Comparison of ENCODE assay signal across 22 cellular contexts in the genomic region with DNA sequence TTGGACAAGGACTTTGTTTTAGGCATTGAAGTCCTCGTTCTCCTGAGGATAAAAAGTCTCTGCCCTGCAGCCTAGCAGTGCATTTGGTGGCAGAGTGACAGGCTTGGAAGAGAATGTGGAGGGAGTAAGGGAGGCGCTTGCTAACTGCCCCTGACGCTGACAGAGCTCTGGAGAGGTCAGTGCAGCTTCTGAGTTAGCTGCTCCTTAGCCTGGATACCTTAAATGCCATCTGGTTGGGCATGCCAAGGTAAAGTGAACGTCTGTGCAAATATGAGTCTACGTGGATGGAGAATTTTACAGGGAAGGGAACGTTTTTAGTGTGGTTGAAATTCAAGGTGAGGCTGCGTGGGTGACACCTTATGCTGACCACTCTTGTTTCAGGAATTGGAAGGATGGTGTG. TPM values are rescaled to one million over a fixed set of nuclear protein-coding genes. Genes with fewer than 3 reads are reported as not detected.
DNase-seq lines count a peak whose midpoint lies in the region; ATAC-seq and TF ChIP-seq lines count a peak whose summit lies in the region.
"Had no signal": no experiment of that assay in that cellular context is flagged by ENCODE, and none has a peak within 500 bp of the region (broad histone marks: within the 10 kb centered on the region; RNA-seq: fewer than 3 reads in every experiment).

No MANE protein-coding gene starts in this region.

- H2AFZ ChIP-seq in GM23338 = no peak overlapping the region

- H3K9me3 ChIP-seq in RWPE2 (ENCODE audit: severe bottlenecking) (no peaks in the 10 kb centered on the region), heart right ventricle (no peaks in the 10 kb centered on the region), gastrocnemius medialis (no peaks in the 10 kb centered on the region)
- H3K9me3 ChIP-seq: gastroesophageal sphincter, vagina had no signal

- no peak overlapping the region for H3K4me2 ChIP-seq in GM23338

- peaks cover 82% of the 10 kb centered on the region for H3K79me2 ChIP-seq in GM23338 (replicated peaks; ENCODE audit: insufficient read depth)

- peaks cover 4% of the 10 kb centered on the region; the same call in 1 of the 2 replicates for H3K4me1 ChIP-seq in GM23338 (ENCODE audit: insufficient read depth)
- peaks cover 17% of the 10 kb centered on the region for H3K4me1 ChIP-seq in RWPE2 (ENCODE audit: insufficient read depth, poor library complexity, severe bottlenecking)
- H3K4me1 ChIP-seq in heart right ventricle = peaks cover 21 to 100% (median 86%) of the 10 kb centered on the region in 9 donors
- peaks cover 84 to 89% of the 10 kb centered on the region in 2 donors for H3K4me1 ChIP-seq in gastrocnemius medialis

- TF ChIP-seq CTCF in GM23338 (conservative IDR thresholded peaks at IDR 0.05; ENCODE audit: low read depth in 2 of 2) (no peak), RWPE2 (IDR thresholded peaks at IDR 0.05; ENCODE audit: poor library complexity, severe bottlenecking) (no peak), heart right ventricle (IDR thresholded peaks at IDR 0.05) (no peak), gastrocnemius medialis (IDR thresholded peaks at IDR 0.05 in 4 of 5, conservative IDR thresholded peaks at IDR 0.05 in 1 of 5) (no peak)

- H3K27me3 Mint-ChIP-seq in GM23338 (ENCODE audit: insufficient read depth, low read depth, poor library complexity) = no peaks in the 10 kb centered on the region
- H3K27me3 Mint-ChIP-seq: naive thymus-derived CD4-positive, alpha-beta T cell had no signal

- no peak overlapping the region for H3K27ac Mint-ChIP-seq in GM23338
- H3K27ac Mint-ChIP-seq: CD8-positive, alpha-beta T cell; naive thymus-derived CD4-positive, alpha-beta T cell had no signal

- TF ChIP-seq POLR2A in gastrocnemius medialis (IDR thresholded peaks at IDR 0.05) (no peak), erythroblast (IDR thresholded peaks at IDR 0.05; ENCODE audit: low read length) (no peak)

- H3K9me3 Mint-ChIP-seq in GM23338 = no peaks in the 10 kb centered on the region
- H3K9me3 Mint-ChIP-seq: CD8-positive, alpha-beta T cell; naive thymus-derived CD4-positive, alpha-beta T cell had no signal

- no peak overlapping the region for H3K4me3 Mint-ChIP-seq in GM23338
- H3K4me3 Mint-ChIP-seq: CD8-positive, alpha-beta T cell; naive thymus-derived CD4-positive, alpha-beta T cell had no signal

- intact Hi-C loops in heart right ventricle (cut with DNase I) = loop anchor here in 1 of 10 donors (5.0 kb wide), 1 partner anchor 33 kb away; no protein-coding TSS in a partner anchor
- intact Hi-C loops in gastrocnemius medialis (cut with DNase I; ENCODE audit: low total_unique reads) = no loop called here

- DNase-seq in GM23338 (ENCODE audit: low spot score) (no peak), RWPE2 (ENCODE audit: low spot score) (no peak), heart right ventricle (no peak), gastrocnemius medialis (no peak), NOMO-1 (lab: John Stamatoyannopoulos, UW; ENCODE audit: unreplicated experiment in 2 of 2) (no peak), erythroblast (lab: John Stamatoyannopoulos, UW) (no peak), SHP77 treated with DMSO at 0.1 percent for 48 hours (lab: John Stamatoyannopoulos, UW) (no peak)
- no peak for DNase-seq in stimulated activated naive CD8-positive, alpha-beta T cell treated with anti-CD3 and anti-CD28 coated beads, Interleukin-15, Interleukin-2, amounts not matched to agents 100 U/mL and 50 U/mL, for 24 hours
- DNase-seq: activated CD4-positive, alpha-beta T cell treated with anti-CD3 and anti-CD28 coated beads for 48 hours; activated CD8-positive, alpha-beta memory T cell treated with anti-CD3 and anti-CD28 coated beads, Interleukin-2, amount 50 U/mL, for 4 hours; activated gamma-delta T cell treated with Interleukin-2 at 50 U/mL for 16 hours; amygdala; CD8-positive, alpha-beta T cell; cortex of kidney; MV-4-11; naive thymus-derived CD4-positive, alpha-beta T cell; NCI-H2029; OCI-M1; stimulated activated naive CD4-positive, alpha-beta T cell treated with Interleukin-2 at 50 U/mL for 16 hours had no signal

- H4K20me1 ChIP-seq in GM23338 (replicated peaks; ENCODE audit: insufficient read depth) = peaks cover 17% of the 10 kb centered on the region

- WGBS in heart right ventricle, 2 donors = 33 to 40% methylated on average over 7 of the region's 7 CpGs

- H3F3A ChIP-seq in GM23338 (replicated peaks; ENCODE audit: low read depth) = no peaks in the 10 kb centered on the region

- in situ Hi-C loops in gastrocnemius medialis (cut with MboI; ENCODE audit: low sequenced_read_pairs in 4 of 4) = no loop called here

- H3K36me3 ChIP-seq in GM23338 (ENCODE audit: insufficient read depth) = no peaks in the 10 kb centered on the region
- H3K36me3 ChIP-seq in RWPE2 (ENCODE audit: low read depth) = no peaks in the 10 kb centered on the region; the same call in 1 of the 2 replicates
- H3K36me3 ChIP-seq in heart right ventricle = peaks cover 0 to 24% (median 0%) of the 10 kb centered on the region in 9 donors
- no peaks in the 10 kb centered on the region for H3K36me3 ChIP-seq in gastrocnemius medialis
- H3K36me3 ChIP-seq: gastroesophageal sphincter, vagina had no signal

- H3K27ac ChIP-seq in GM23338 (ENCODE audit: low read depth) (no peak overlapping the region), RWPE2 (ENCODE audit: poor library complexity, severe bottlenecking) (peak overlapping the region; percentile 7), heart right ventricle (peak overlapping the region in 8 of 10 donors; percentile 18 to 77 (median 39)), gastrocnemius medialis (peak overlapping the region; percentile 51 to 70 (median 62))
- H3K27ac ChIP-seq: vagina had no signal

- H3K4me1 Mint-ChIP-seq in GM23338 = peaks cover 9% of the 10 kb centered on the region

- H3K36me3 Mint-ChIP-seq in GM23338 (ENCODE audit: low read depth) = no peaks in the 10 kb centered on the region

- H3K9me2 ChIP-seq in GM23338 (ENCODE audit: insufficient read depth) = no peaks in the 10 kb centered on the region

- H3K27me3 ChIP-seq in GM23338 (ENCODE audit: insufficient read depth) (no peaks in the 10 kb centered on the region), RWPE2 (ENCODE audit: insufficient read depth, poor library complexity, severe bottlenecking) (no peaks in the 10 kb centered on the region), heart right ventricle (no peaks in the 10 kb centered on the region), gastrocnemius medialis (no peaks in the 10 kb centered on the region)
- H3K27me3 ChIP-seq: gastroesophageal sphincter, vagina had no signal

- H3K4me3 ChIP-seq in GM23338 = no peak overlapping the region
- H3K4me3 ChIP-seq in RWPE2 (ENCODE audit: severe bottlenecking) = no peak overlapping the region
- no peak overlapping the region for H3K4me3 ChIP-seq in heart right ventricle
- peak overlapping the region in 1 of 4 donors; percentile 19 for H3K4me3 ChIP-seq in gastrocnemius medialis
- H3K4me3 ChIP-seq: gastroesophageal sphincter, lung, vagina had no signal

- ATAC-seq in GM23338 = 0 out of 3 replicates have a peak, but pooled peaks have one; percentile 18
- peak; percentile 12; the same call in 1 of the 3 replicates for ATAC-seq in RWPE2 (ENCODE audit: low read depth)
- peak in 7 of 8 donors; percentile 35 to 75 (median 64) for ATAC-seq in heart right ventricle
- ATAC-seq in gastrocnemius medialis = peak in 1 of 2 donors; percentile 38
- no peak for ATAC-seq in stimulated activated naive CD8-positive, alpha-beta T cell treated with anti-CD3 and anti-CD28 coated beads, Interleukin-15, Interleukin-2, amounts not matched to agents 100 U/mL and 50 U/mL, for 24 hours
- ATAC-seq: CD8-positive, alpha-beta T cell; gastroesophageal sphincter; naive thymus-derived CD4-positive, alpha-beta T cell had no signal

TF ChIP-seq in GM23338, 12 proteins besides CTCF, POLR2A, EP300 and RAD21 (continues in another document):
- no peak for TF ChIP-seq STAT1 (IDR thresholded peaks at IDR 0.05; ENCODE audit: unreplicated experiment)
- TF ChIP-seq CREB1 (CRISPR knock-in tag; IDR thresholded peaks at IDR 0.05; ENCODE audit: low read depth) = no peak
- no peak for TF ChIP-seq ZNF114 (CRISPR knock-in tag; IDR thresholded peaks at IDR 0.05)
- TF ChIP-seq, protein P1, sequence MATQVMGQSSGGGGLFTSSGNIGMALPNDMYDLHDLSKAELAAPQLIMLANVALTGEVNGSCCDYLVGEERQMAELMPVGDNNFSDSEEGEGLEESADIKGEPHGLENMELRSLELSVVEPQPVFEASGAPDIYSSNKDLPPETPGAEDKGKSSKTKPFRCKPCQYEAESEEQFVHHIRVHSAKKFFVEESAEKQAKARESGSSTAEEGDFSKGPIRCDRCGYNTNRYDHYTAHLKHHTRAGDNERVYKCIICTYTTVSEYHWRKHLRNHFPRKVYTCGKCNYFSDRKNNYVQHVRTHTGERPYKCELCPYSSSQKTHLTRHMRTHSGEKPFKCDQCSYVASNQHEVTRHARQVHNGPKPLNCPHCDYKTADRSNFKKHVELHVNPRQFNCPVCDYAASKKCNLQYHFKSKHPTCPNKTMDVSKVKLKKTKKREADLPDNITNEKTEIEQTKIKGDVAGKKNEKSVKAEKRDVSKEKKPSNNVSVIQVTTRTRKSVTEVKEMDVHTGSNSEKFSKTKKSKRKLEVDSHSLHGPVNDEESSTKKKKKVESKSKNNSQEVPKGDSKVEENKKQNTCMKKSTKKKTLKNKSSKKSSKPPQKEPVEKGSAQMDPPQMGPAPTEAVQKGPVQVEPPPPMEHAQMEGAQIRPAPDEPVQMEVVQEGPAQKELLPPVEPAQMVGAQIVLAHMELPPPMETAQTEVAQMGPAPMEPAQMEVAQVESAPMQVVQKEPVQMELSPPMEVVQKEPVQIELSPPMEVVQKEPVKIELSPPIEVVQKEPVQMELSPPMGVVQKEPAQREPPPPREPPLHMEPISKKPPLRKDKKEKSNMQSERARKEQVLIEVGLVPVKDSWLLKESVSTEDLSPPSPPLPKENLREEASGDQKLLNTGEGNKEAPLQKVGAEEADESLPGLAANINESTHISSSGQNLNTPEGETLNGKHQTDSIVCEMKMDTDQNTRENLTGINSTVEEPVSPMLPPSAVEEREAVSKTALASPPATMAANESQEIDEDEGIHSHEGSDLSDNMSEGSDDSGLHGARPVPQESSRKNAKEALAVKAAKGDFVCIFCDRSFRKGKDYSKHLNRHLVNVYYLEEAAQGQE (IDR thresholded peaks at IDR 0.05; ENCODE audit: unreplicated experiment) = no peak
- TF ChIP-seq JUNB (IDR thresholded peaks at IDR 0.05; ENCODE audit: unreplicated experiment) = no peak

RNA-seq across cellular contexts. Expression of gene SEC14L1, which starts 44.4 kb away (rescaled TPM):
- total RNA-seq in GM23338 (2014; rRNA removed; shearing (Covaris generic)) = 54.8 and 81.8 TPM in 2 replicates
- 26.8 and 32.3 TPM in 2 replicates for polyA plus RNA-seq in GM23338 (2016; fragmentation: Nextera tagmentation; extraction: Ambion mirVana)
- 10 to 100 TPM; 38.7 to 88.8 (median 55.3) TPM for total RNA-seq in heart right ventricle
- polyA plus RNA-seq in heart right ventricle = 10 to 100 TPM; 36.1 to 42.3 TPM
- total RNA-seq in gastrocnemius medialis = 10 to 100 TPM; 55.0 to 94.1 (median 73.7) TPM
